8 cellular contexts compared by ENCODE assay signal in genomic region chr12:50111693-50112455, GRCh38. TPM values are rescaled to one million over a fixed set of nuclear protein-coding genes. Genes with fewer than 3 reads are reported as not detected.
DNase-seq lines count a peak whose midpoint lies in the region; ATAC-seq and TF ChIP-seq lines count a peak whose summit lies in the region.

Gene COX14 (plus strand): TSS chr12:50112236. CDS start chr12:50120044, 7,808 bp downstream.

- intact Hi-C loops in IMR-90 (cut with micrococcal nuclease) (no loop called here), mucosa of descending colon (cut with DNase I, micrococcal nuclease) (no loop called here)

- WGBS in IMR-90 (ENCODE audit: extremely low coverage in 2 of 2, insufficient read length in 1 of 2), 2 experiments = 0% methylated on average over 49 of the region's 59 CpGs; no CpG with 5 or more reads in 1 of the 2 experiments

- CTCF ChIA-PET in IMR-90 (lab: Yijun Ruan, JAX) = interaction anchor here (0.6 to 2.2 kb wide), 17 partner anchors 8 to 306 kb away, joined by 3 to 13 read pairs (median 4); partner anchors contain the start of genes CERS5, GPD1 and SMARCD1

- dilution Hi-C loops in IMR-90 (cut with HindIII; ENCODE audit: low sequenced_read_pairs, unreplicated experiment) = no loop called here

- H3K9me1 ChIP-seq in IMR-90 (ENCODE audit: insufficient read depth, low read length) = peaks cover 4% of the 10 kb centered on the region

- H4K91ac ChIP-seq in IMR-90 (ENCODE audit: insufficient read depth, low read depth, low read length) = peak within 1 kb of the TSS; percentile 62

- peak within 1 kb of the TSS; percentile 76 for H4K5ac ChIP-seq in IMR-90 (ENCODE audit: low read depth, low read length)

- H2BK120ac ChIP-seq in IMR-90 (ENCODE audit: low read depth, low read length) = peak within 1 kb of the TSS; percentile 10; the same call in 1 of the 2 replicates

- H2BK15ac ChIP-seq in IMR-90 (ENCODE audit: low read depth, low read length) = peak within 1 kb of the TSS; percentile 25; the same call in 1 of the 3 replicates

- POLR2A ChIA-PET in IMR-90 (lab: Charles Lee; ENCODE audit: unreplicated experiment) = interaction anchor here (1.3 kb wide), 1 partner anchor 27 kb away, joined by 4 read pairs; the partner anchor contains the start of gene SMARCD1

- peak within 1 kb of the TSS; percentile 73 for H3K4me2 ChIP-seq in IMR-90 (ENCODE audit: low read depth, low read length)

- ATAC-seq in GM21526 (IDR thresholded peaks at IDR 0.05; ENCODE audit: low FRiP score, unreplicated experiment) (peak; percentile 81), IMR-90 (ENCODE audit: low read depth) (peak; percentile 94), mucosa of descending colon (peak; percentile 84)

- H3K36me3 ChIP-seq in IMR-90 (ENCODE audit: control insufficient read depth, insufficient read depth, low read length) = 0 out of 2 replicates have a peak, but pooled peaks cover 3% of the 10 kb centered on the region
- peaks cover 4% of the 10 kb centered on the region for H3K36me3 ChIP-seq in mucosa of descending colon (ENCODE audit: low read depth)

- peak within 1 kb of the TSS; percentile 65; the same call in 1 of the 2 replicates for H3K56ac ChIP-seq in IMR-90 (ENCODE audit: extremely low read depth, insufficient read depth, low read length)

- H4K8ac ChIP-seq in IMR-90 (ENCODE audit: low read depth in 2 of 2, low read length in 2 of 2) = peak within 1 kb of the TSS; percentile 49 to 96; a peak in 3 of 4 replicates

- 0 out of 2 replicates have a peak, but pooled peaks cover 4% of the 10 kb centered on the region for H4K20me1 ChIP-seq in IMR-90 (ENCODE audit: insufficient read depth, low read length)

- H3K27me3 ChIP-seq in IMR-90 (ENCODE audit: control insufficient read depth, insufficient read depth, low read length) = no peaks in the 10 kb centered on the region

- peak within 1 kb of the TSS; percentile 61 for H2BK5ac ChIP-seq in IMR-90 (ENCODE audit: low read depth, low read length, poor library complexity, severe bottlenecking)

- DNase-seq in DMS 273 treated with DMSO at 0.1 percent for 48 hours (lab: John Stamatoyannopoulos, UW) = peak; percentile 98
- peak; percentile 99 for DNase-seq in IMR-90
- peak; percentile 100 for DNase-seq in OCI-M1 (lab: John Stamatoyannopoulos, UW)
- peak; percentile 99 for DNase-seq in activated T-cell treated with anti-CD3 and anti-CD28 coated beads for 4 hours
- DNase-seq in epithelial cell of esophagus (ENCODE audit: low read depth) = peak; percentile 100
- peak; percentile 98 to 100 (median 99) for DNase-seq in mucosa of descending colon
- peak; percentile 98 to 99 for DNase-seq in stimulated activated CD8-positive, alpha-beta memory T cell treated with anti-CD3 and anti-CD28 coated beads, Interleukin-4, amount 100 ng/mL, for 4 hours (ENCODE audit: low read depth in 2 of 2, low spot score in 1 of 2)

- no TSS peak for BruUV-seq in IMR-90 (replicated peaks; lab: Mats Ljungman, UMichigan)

- H3K18ac ChIP-seq in IMR-90 (ENCODE audit: low read depth, low read length) = no peak within 1 kb of the TSS

- TF ChIP-seq CTCF in IMR-90 (conservative IDR thresholded peaks at IDR 0.05; ENCODE audit: low read depth, low read length) (peak; percentile 94), epithelial cell of esophagus (IDR thresholded peaks at IDR 0.05; ENCODE audit: insufficient read depth, low read depth, low read length, missing control alignments) (peak; percentile 91), mucosa of descending colon (IDR thresholded peaks at IDR 0.05) (peak; percentile 95)

- peak within 1 kb of the TSS; percentile 52 for H3K27ac ChIP-seq in IMR-90 (ENCODE audit: insufficient read depth, low read length)

- TF ChIP-seq RAD21 in IMR-90 (IDR thresholded peaks at IDR 0.05; ENCODE audit: low read length) = peak; percentile 40; the same call in 1 of the 2 replicates

- H3K23ac ChIP-seq in IMR-90 (ENCODE audit: low read depth, low read length) = peak within 1 kb of the TSS; percentile 80

- H3K14ac ChIP-seq in IMR-90 (replicated peaks; ENCODE audit: low read depth, low read length) = peak within 1 kb of the TSS; percentile 78

- no peak within 1 kb of the TSS for H2BK20ac ChIP-seq in IMR-90 (ENCODE audit: low read depth, low read length)

- TF ChIP-seq POLR2A in IMR-90 (IDR thresholded peaks at IDR 0.05; ENCODE audit: low read depth, low read length) = peak; percentile 89

- in situ Hi-C loops in IMR-90 (cut with MboI; ENCODE audit: low sequenced_read_pairs) = no loop called here

- peak within 1 kb of the TSS; percentile 45; the same call in 1 of the 2 replicates for H2AK5ac ChIP-seq in IMR-90 (ENCODE audit: low read depth, low read length)

- H3K79me1 ChIP-seq in IMR-90 (ENCODE audit: low read depth in 1 of 2, low read length in 2 of 2) = peaks cover 12 to 37% of the 10 kb centered on the region in 2 experiments

- H3K4ac ChIP-seq in IMR-90 (ENCODE audit: low read depth, low read length) = peak within 1 kb of the TSS; percentile 80

- peak within 1 kb of the TSS; percentile 92 for H2AK9ac ChIP-seq in IMR-90 (replicated peaks; ENCODE audit: low read depth, low read length, poor library complexity)

- H3K4me1 ChIP-seq in IMR-90 (ENCODE audit: control insufficient read depth, insufficient read depth, low read length) (peaks cover 13% of the 10 kb centered on the region), mucosa of descending colon (ENCODE audit: low read depth) (peaks cover 51% of the 10 kb centered on the region)

- peak within 1 kb of the TSS; percentile 81 for H3K9ac ChIP-seq in IMR-90 (ENCODE audit: low read depth, low read length)

- H3K9me3 ChIP-seq in IMR-90 (ENCODE audit: control insufficient read depth, insufficient read depth, low read length) (no peaks in the 10 kb centered on the region), mucosa of descending colon (no peaks in the 10 kb centered on the region)

- peak within 1 kb of the TSS; percentile 99 for H2AFZ ChIP-seq in IMR-90 (replicated peaks; ENCODE audit: low read length, poor library complexity)

- H3K4me3 ChIP-seq in IMR-90 (ENCODE audit: insufficient read depth, low read depth, low read length) = peak within 1 kb of the TSS; percentile 66
- peak within 1 kb of the TSS; percentile 92 for H3K4me3 ChIP-seq in epithelial cell of esophagus (ENCODE audit: low read length)
- H3K4me3 ChIP-seq in mucosa of descending colon = peak within 1 kb of the TSS; percentile 80

TF ChIP-seq in IMR-90, 13 proteins besides CTCF, POLR2A, EP300 and RAD21:
- TF ChIP-seq FOS (IDR thresholded peaks at IDR 0.05; ENCODE audit: low read depth, low read length) (peak; percentile 3; the same call in 1 of the 2 replicates), MXI1 (IDR thresholded peaks at IDR 0.05; ENCODE audit: borderline replicate concordance, low read depth, low read length) (peak; percentile 92; the same call in 1 of the 2 replicates), MAFK (IDR thresholded peaks at IDR 0.05; ENCODE audit: low read depth, low read length) (no peak), USF2 (IDR thresholded peaks at IDR 0.05; ENCODE audit: low read depth, low read length) (peak; percentile 95), BHLHE40 (IDR thresholded peaks at IDR 0.05; ENCODE audit: low read depth, low read length) (peak; percentile 94), SMC3 (IDR thresholded peaks at IDR 0.05; ENCODE audit: low read depth, low read length) (peak; percentile 46), RFX5 (IDR thresholded peaks at IDR 0.05; ENCODE audit: low read depth, low read length) (peak; percentile 100), CHD1 (IDR thresholded peaks at IDR 0.05; ENCODE audit: low read depth, low read length) (no peak), NFE2L2 (IDR thresholded peaks at IDR 0.05; ENCODE audit: low read depth, low read length) (peak; percentile 2; the same call in 1 of the 2 replicates), RCOR1 (IDR thresholded peaks at IDR 0.05; ENCODE audit: insufficient replicate concordance, low read length) (no peak), MAZ (IDR thresholded peaks at IDR 0.05; ENCODE audit: borderline replicate concordance, low read depth, low read length) (peak; percentile 24; the same call in 1 of the 2 replicates), ELK1 (IDR thresholded peaks at IDR 0.05; ENCODE audit: borderline replicate concordance, low read depth, low read length) (no peak), CEBPB (IDR thresholded peaks at IDR 0.05; ENCODE audit: low read depth, low read length) (peak; percentile 49; the same call in 1 of the 2 replicates)

RNA-seq across cellular contexts. Expression of gene COX14, which starts in this region (rescaled TPM):
- total RNA-seq in IMR-90 (2012; rRNA removed) (30.0 and 30.8 TPM in 2 replicates), mucosa of descending colon (10 to 100 TPM; 72.2 to 89.8 (median 74.9) TPM)
- 81.8 and 98.5 TPM in 2 replicates for polyA plus RNA-seq in IMR-90 (2012; rRNA removed)
- 93.2 and 122 TPM in 2 replicates for polyA plus RNA-seq in IMR-90 (2012; cell fraction: cytosol; rRNA removed)
- 21.8 and 36.1 TPM in 2 replicates for polyA plus RNA-seq in IMR-90 (2012; cell fraction: nucleus; rRNA removed; ENCODE audit: low replicate concordance)

Comparison
In these comparisons a context has a peak if more than half of its experiments do, and no peak if none do; other contexts are left out.
1. Peak in every context shown above with its lines: DNase-seq, ATAC-seq, H3K4me3 ChIP-seq and H3K27ac ChIP-seq.